ENCODE assay signal across 14 cellular contexts in the genomic region with DNA sequence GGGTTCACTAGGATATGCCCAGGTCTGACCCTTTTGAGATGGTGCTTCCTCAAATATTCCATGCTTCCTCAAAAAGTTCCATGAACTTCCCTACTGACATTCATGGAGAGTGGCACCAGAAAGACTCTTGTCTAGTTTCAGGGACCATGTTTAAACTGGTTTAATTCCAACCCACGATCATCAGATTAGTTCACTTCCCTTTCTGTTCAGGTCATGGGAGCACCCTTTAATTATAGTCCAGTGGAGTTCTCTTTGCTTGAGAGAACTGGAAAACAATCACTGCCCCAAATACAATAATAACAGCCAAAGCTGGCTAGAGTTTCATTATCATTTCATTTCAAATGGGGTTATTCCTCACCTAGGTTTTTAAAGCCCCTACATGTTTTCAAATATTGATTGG.
"Had no signal": no experiment of that assay in that cellular context is flagged by ENCODE, and none has a peak within 500 bp of the region (broad histone marks: within the 10 kb centered on the region; RNA-seq: fewer than 3 reads in every experiment).

No MANE protein-coding gene starts in this region.

- H3K9me3 ChIP-seq: lower lobe of right lung had no signal

- ATAC-seq: activated T-helper 17 cell treated with anti-CD3 and anti-CD28 coated beads, Interleukin-2, amount 50 U/mL, for 72 hours; lower lobe of right lung; stimulated activated naive B cell treated with anti-CD40 and anti-IgM and Interleukin-4, amounts not matched to agents 10 μg/mL and 1 μg/mL and 100 μg/mL, for 72 hours had no signal

- H3K27me3 ChIP-seq: dorsolateral prefrontal cortex had no signal

- H3K27ac ChIP-seq: lower lobe of right lung, parathyroid adenoma had no signal

- H3K4me3 ChIP-seq: dorsolateral prefrontal cortex, lower lobe of right lung had no signal

- H3K36me3 ChIP-seq: lower lobe of right lung had no signal

- DNase-seq: activated CD4-positive, alpha-beta T cell treated with anti-CD3 and anti-CD28 coated beads for 1 hour; activated CD4-positive, alpha-beta T cell treated with anti-CD3 and anti-CD28 coated beads, Interleukin-2, amount 50 U/mL, for 48 hours; activated naive CD4-positive, alpha-beta T cell treated with anti-CD3 and anti-CD28 coated beads, Interleukin-2, amount 10 ng/mL, durations not matched to agents 7 days and 5 days; dorsolateral prefrontal cortex; endodermal cell; left colon; lower lobe of right lung; naive B cell; retina; stimulated activated CD4-positive, alpha-beta T cell treated with anti-CD3 and anti-CD28 coated beads, Interleukin-2, amount 100 ng/mL, for 48 hours; stimulated activated naive B cell treated with anti-CD40 and anti-IgM and Interleukin-4, amounts not matched to agents 10 μg/mL and 1 μg/mL and 100 μg/mL, for 72 hours; trophoblast cell had no signal

- H3K4me1 ChIP-seq: lower lobe of right lung, parathyroid adenoma had no signal
